In the genomic region with DNA sequence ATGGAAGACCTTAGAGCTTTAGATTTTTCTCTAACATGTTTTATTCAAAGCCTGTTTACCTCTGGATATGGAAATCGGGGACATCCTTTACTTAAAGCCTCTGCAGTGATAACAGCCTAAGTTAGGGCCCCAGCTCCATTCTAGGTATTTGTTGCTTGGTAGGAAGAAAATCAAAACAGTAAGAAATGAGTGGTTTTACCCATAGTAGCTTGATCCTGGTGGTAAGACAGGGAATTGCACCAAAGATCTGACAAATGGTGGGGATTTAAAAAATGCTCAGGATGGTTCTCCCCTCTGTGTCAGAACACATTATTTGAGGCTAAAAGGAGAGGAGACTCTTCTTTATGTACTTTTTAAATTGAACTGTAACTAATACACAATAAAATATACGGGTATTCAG, we compare ENCODE assay signal across 18 cellular contexts. TPM values are rescaled to one million over a fixed set of nuclear protein-coding genes. Genes with fewer than 3 reads are reported as not detected.
A peak's percentile ranks its signal among the peaks of the same experiment; 100 is the strongest.
DNase-seq lines count a peak whose midpoint lies in the region; ATAC-seq, FAIRE-seq and TF ChIP-seq lines count a peak whose summit lies in the region.
"Had no signal": no experiment of that assay in that cellular context is flagged by ENCODE, and none has a peak within 500 bp of the region (broad histone marks: within the 10 kb centered on the region; RNA-seq: fewer than 3 reads in every experiment).

No MANE protein-coding gene starts in this region.

- TF ChIP-seq RAD21 in K562 (CRISPR knock-in tag; conservative IDR thresholded peaks at IDR 0.05 in 1 of 2, IDR thresholded peaks at IDR 0.05 in 1 of 2), result no peak

- no peak overlapping the region for H3K27ac ChIP-seq in K562 (ENCODE audit: extremely low read depth, low read depth, low read length)
- H3K27ac ChIP-seq: thyroid gland had no signal

- no peaks in the 10 kb centered on the region; a peak in 2 of 5 replicates for H3K4me1 ChIP-seq in K562 (replicated peaks in 1 of 2; ENCODE audit: control insufficient read depth in 2 of 2, insufficient read depth in 2 of 2, low read length in 2 of 2)
- H3K4me1 ChIP-seq: thyroid gland had no signal

- TF ChIP-seq CTCF in GM12864 (IDR thresholded peaks at IDR 0.05; ENCODE audit: low read depth, low read length, missing control alignments) (peak; percentile 19), K562 (IDR thresholded peaks at IDR 0.05 in 2 of 3, conservative IDR thresholded peaks at IDR 0.05 in 1 of 3; ENCODE audit: insufficient read depth in 2 of 3, low read depth in 1 of 3, low read length in 3 of 3) (0 out of 6 replicates have a peak, but pooled peaks of 1 of the 3 experiments have one; percentile 21), neural crest cell (conservative IDR thresholded peaks at IDR 0.05) (peak; percentile 44)

- POLR2A ChIA-PET in K562 (lab: Yijun Ruan, JAX), result no interaction called here

- ATAC-seq in HG02885 (IDR thresholded peaks at IDR 0.05; ENCODE audit: poor library complexity, unreplicated experiment) (peak; percentile 63), K562 (peak; percentile 58; the same call in 2 of the 3 replicates)
- ATAC-seq: left ventricle myocardium superior had no signal

- no peaks in the 10 kb centered on the region for H3K9me3 ChIP-seq in K562 (replicated peaks; ENCODE audit: control insufficient read depth, insufficient read depth, low read depth, low read length)
- H3K9me3 ChIP-seq: thyroid gland had no signal

- H4K20me1 ChIP-seq in K562 (replicated peaks; ENCODE audit: control insufficient read depth, insufficient read depth, low read length), result no peaks in the 10 kb centered on the region

- H3K4me2 ChIP-seq in K562 (ENCODE audit: insufficient read depth, low read length), result no peak overlapping the region

- no peaks in the 10 kb centered on the region for H3K27me3 ChIP-seq in K562 (ENCODE audit: control insufficient read depth in 2 of 2, insufficient read depth in 2 of 2, low read length in 2 of 2)
- H3K27me3 ChIP-seq: thyroid gland had no signal

- no peak overlapping the region for H3K27ac Mint-ChIP-seq in neural crest cell (ENCODE audit: unreplicated experiment)
- H3K27ac Mint-ChIP-seq: IgD-negative memory B cell; T-helper 1 cell treated with Interleukin-12 subunit alpha and Interleukin-12 subunit beta and Interleukin-4 antibody, amounts not matched to agents 30 μg/mL and 1 μg/mL, for 36 hours had no signal

- BruUV-seq in K562 (replicated peaks; lab: Mats Ljungman, UMichigan), result no TSS peak

- H3K9me3 Mint-ChIP-seq in neural crest cell, result no peaks in the 10 kb centered on the region
- H3K9me3 Mint-ChIP-seq: T-helper 1 cell treated with Interleukin-12 subunit alpha and Interleukin-12 subunit beta and Interleukin-4 antibody, amounts not matched to agents 30 μg/mL and 1 μg/mL, for 36 hours had no signal

- no peak overlapping the region for H3K9ac ChIP-seq in K562 (ENCODE audit: insufficient read depth in 1 of 2, low read depth in 2 of 2, low read length in 2 of 2)

- no peak for TF ChIP-seq EP300 in K562 (IDR thresholded peaks at IDR 0.05; ENCODE audit: low read length)

- H3K27me3 Mint-ChIP-seq in neural crest cell (ENCODE audit: low read depth), result no peaks in the 10 kb centered on the region

- 17% methylated on average over 1 of the region's 2 CpGs for WGBS in K562 (ENCODE audit: insufficient coverage, low coverage, missing lambda C conversion rate)

- no peaks in the 10 kb centered on the region for H3K36me3 ChIP-seq in K562 (ENCODE audit: control insufficient read depth, insufficient read depth, low read length)
- H3K36me3 ChIP-seq: thyroid gland had no signal

- DNase-seq in GM12864 (ENCODE audit: low read depth), result no peak
- peak in 3 of 4 experiments; percentile 12 to 19 (median 13) for DNase-seq in K562 (ENCODE audit: extremely low read depth in 1 of 4, low spot score in 3 of 4)
- DNase-seq in neural crest cell (ENCODE audit: low read depth, low spot score), result no peak
- no peak for DNase-seq in NCI-H526 treated with DMSO at 0.1 percent for 48 hours (lab: John Stamatoyannopoulos, UW)
- DNase-seq in occipital lobe (lab: John Stamatoyannopoulos, UW), result no peak
- DNase-seq in effector CD8-positive, alpha-beta T cell (lab: John Stamatoyannopoulos, UW), result no peak
- DNase-seq in activated naive CD4-positive, alpha-beta T cell (lab: John Stamatoyannopoulos, UW), result no peak
- DNase-seq: activated CD4-positive, alpha-beta T cell treated with anti-CD3 and anti-CD28 coated beads for 48 hours; activated T-cell treated with anti-CD3 and anti-CD28 coated beads, Interleukin-2, amount 50 U/mL, for 48 hours; anterior cingulate cortex; left ventricle myocardium superior; NCI-H2081 treated with DMSO at 0.1 percent for 48 hours; stimulated activated CD4-positive, alpha-beta T cell treated with anti-CD3 and anti-CD28 coated beads, Interleukin-12 subunit alpha, Interleukin-12 subunit beta, amount 100 ng/mL, for 4 hours; thyroid gland had no signal

- no peak for TF ChIP-seq POLR2A in K562 (conservative IDR thresholded peaks at IDR 0.05)

- FAIRE-seq in K562 (lab: Jason Lieb, UNC), result no peak
- FAIRE-seq: GM12892 had no signal

- H3K79me2 ChIP-seq in K562 (ENCODE audit: control insufficient read depth, insufficient read depth, low read length), result no peaks in the 10 kb centered on the region

- H3K36me3 Mint-ChIP-seq in neural crest cell (ENCODE audit: low read depth), result peaks cover 2% of the 10 kb centered on the region

- intact Hi-C loops in K562 (cut with micrococcal nuclease), result no loop called here

- no peak overlapping the region for H2AFZ ChIP-seq in K562 (ENCODE audit: low read depth, low read length)

- H3K4me3 ChIP-seq in GM12864 (ENCODE audit: low read depth, low read length), result no peak overlapping the region
- H3K4me3 ChIP-seq in K562, result no peak overlapping the region
- H3K4me3 ChIP-seq: thyroid gland had no signal

- peaks cover 4% of the 10 kb centered on the region for H3K4me1 Mint-ChIP-seq in neural crest cell

- in situ Hi-C loops in K562 (cut with MboI), result no loop called here

- no peak overlapping the region for H3K4me3 Mint-ChIP-seq in neural crest cell
- H3K4me3 Mint-ChIP-seq: IgD-negative memory B cell; T-helper 1 cell treated with Interleukin-12 subunit alpha and Interleukin-12 subunit beta and Interleukin-4 antibody, amounts not matched to agents 30 μg/mL and 1 μg/mL, for 36 hours had no signal

- H3K9me1 ChIP-seq in K562 (ENCODE audit: control insufficient read depth, insufficient read depth, low read length), result no peaks in the 10 kb centered on the region

- CTCF ChIA-PET in K562 (lab: Yijun Ruan, JAX; ENCODE audit: low intra/inter-chr PET ratio), result no interaction called here

TF ChIP-seq in K562, 482 proteins besides CTCF, POLR2A, EP300 and RAD21:
- TF ChIP-seq MED1 (CRISPR knock-in tag; IDR thresholded peaks at IDR 0.05; ENCODE audit: borderline replicate concordance), result no peak
- TF ChIP-seq CBFB (CRISPR knock-in tag; IDR thresholded peaks at IDR 0.05), result no peak
- no peak for TF ChIP-seq BDP1 (IDR thresholded peaks at IDR 0.05; ENCODE audit: insufficient read depth, insufficient read length)
- TF ChIP-seq GATAD2B (IDR thresholded peaks at IDR 0.05; ENCODE audit: borderline replicate concordance), result no peak

RNA-seq across cellular contexts. Expression of gene AFF2, which starts 52.4 kb away (rescaled TPM):
- total RNA-seq in K562 (2011; cell fraction: chromatin; rRNA removed; ENCODE audit: low replicate concordance), result 0.18 and 0.46 TPM in 2 replicates
- total RNA-seq in K562 (2011; cell fraction: nucleolus; rRNA removed), result 0.17 TPM in 1 of 2 replicates, not detected in the other
- total RNA-seq in K562 (2011; cell fraction: nucleoplasm; rRNA removed), result 0.15 TPM in 1 of 2 replicates, not detected in the other
- total RNA-seq in K562 (2014; rRNA removed), result 0.05 and 0.08 TPM in 2 replicates
- total RNA-seq in K562 (2014; rRNA removed; fragmentation: Illumina TruSeq; extraction: Trizol), result 0.03 and 0.11 TPM in 2 replicates
- total RNA-seq in K562 (2015; rRNA removed; fragmentation: Illumina TruSeq; extraction: Trizol), result 0.04 and 0.11 TPM in 2 replicates
- 0.07 and 0.09 TPM in 2 replicates for total RNA-seq in K562 (2021)
- polyA plus RNA-seq in K562 (2011; rRNA removed), result 0.06 TPM in 1 of 2 replicates, not detected in the other
- 0.01 and 0.04 TPM in 2 replicates for polyA plus RNA-seq in K562 (2011; cell fraction: cytosol; rRNA removed)
- 0.04 TPM in 1 of 2 replicates, not detected in the other for polyA plus RNA-seq in K562 (2011; cell fraction: nucleus; rRNA removed)
- 0.14 and 0.21 TPM in 2 replicates for polyA plus RNA-seq in K562 (2012)
- polyA plus RNA-seq in K562 (2014; fragmentation: Illumina TruSeq; extraction: Trizol), result 0.09 and 0.14 TPM in 2 replicates
- polyA plus RNA-seq in K562 (2014; fragmentation: Nextera tagmentation; extraction: Ambion mirVana), result under 1 TPM; 0.01 to 0.07 TPM
- 0.04 and 0.20 TPM in 2 replicates for polyA plus RNA-seq in K562 (2014; rRNA removed)
- polyA minus RNA-seq in K562 (2011; rRNA and poly(A)+ RNA removed), result 0.12 and 0.35 TPM in 2 replicates
- polyA minus RNA-seq in K562 (2011; cell fraction: cytosol; rRNA and poly(A)+ RNA removed), result not detected in 2 replicates
- polyA minus RNA-seq in K562 (2011; cell fraction: nucleus; rRNA and poly(A)+ RNA removed), result under 0.01 TPM in 1 of 2 replicates, not detected in the other
- total RNA-seq in neural crest cell, result 15.4 and 17.2 TPM in 2 replicates
- 343 TPM for total RNA-seq in occipital lobe
- polyA plus RNA-seq: IgD-negative memory B cell had no signal

Comparison
In these comparisons a context has a peak if more than half of its experiments do, and no peak if none do; other contexts are left out.
1. DNase-seq: peak in K562 (3 of 4); none in GM12864 (single experiment), neural crest cell (single experiment), NCI-H526 treated with DMSO at 0.1 percent for 48 hours (single experiment), occipital lobe (single experiment), effector CD8-positive, alpha-beta T cell (single experiment) and activated naive CD4-positive, alpha-beta T cell (0 of 4).
2. RNA of gene AFF2, which starts 52.4 kb away (total RNA-seq): 343 TPM in occipital lobe (single experiment); 15.4 to 17.2 TPM in neural crest cell and 0.03 to 0.46 TPM in K562; every median in the first group is over 10 times any median in the second.